Comparison of ENCODE assay signal across 2 cellular contexts in genomic region chr13:35723820-35724219, GRCh38.
TF ChIP-seq lines count a peak whose summit lies in the region.

No MANE protein-coding gene starts in this region.

TF ChIP-seq in H1, 55 proteins besides CTCF, POLR2A, EP300 and RAD21:
- TF ChIP-seq RBBP5 (IDR thresholded peaks at IDR 0.05; ENCODE audit: borderline replicate concordance, low read depth, low read length) (no peak), TAF7 (optimal IDR thresholded peaks at IDR 0.05; ENCODE audit: borderline replicate concordance, low read depth, low read length) (no peak), HDAC6 (IDR thresholded peaks at IDR 0.05; ENCODE audit: low read depth, low read length) (no peak), TAF1 (IDR thresholded peaks at IDR 0.05; ENCODE audit: low read depth, low read length) (no peak), MAFK (IDR thresholded peaks at IDR 0.05; ENCODE audit: low read depth, low read length) (no peak), SP4 (IDR thresholded peaks at IDR 0.05; ENCODE audit: low read length) (no peak), KDM5A (IDR thresholded peaks at IDR 0.05; ENCODE audit: low read length) (no peak), ZNF274 (IDR thresholded peaks at IDR 0.05; ENCODE audit: borderline replicate concordance, extremely low read depth, low read length) (no peak), RNF2 (IDR thresholded peaks at IDR 0.05; ENCODE audit: borderline replicate concordance, low read depth, low read length, missing control alignments, poor library complexity, severe bottlenecking) (no peak), BACH1 (IDR thresholded peaks at IDR 0.05; ENCODE audit: low read length) (no peak), SIN3A (conservative IDR thresholded peaks at IDR 0.05 in 1 of 2, IDR thresholded peaks at IDR 0.05 in 1 of 2; ENCODE audit: low read depth in 1 of 2, low read length in 2 of 2) (no peak), EGR1 (IDR thresholded peaks at IDR 0.05; ENCODE audit: borderline replicate concordance, low read depth, low read length) (no peak), SP2 (IDR thresholded peaks at IDR 0.05; ENCODE audit: low read length) (no peak), CREB1 (IDR thresholded peaks at IDR 0.05) (no peak)

TF ChIP-seq in HepG2, 621 proteins besides CTCF, POLR2A, EP300 and RAD21 (continues in another document):
- TF ChIP-seq HBP1 (CRISPR knock-in tag; IDR thresholded peaks at IDR 0.05; ENCODE audit: low read depth): no peak
- TF ChIP-seq ZMYM2 (CRISPR knock-in tag; IDR thresholded peaks at IDR 0.05): no peak
- peak; percentile 34; the same call in 1 of the 2 replicates for TF ChIP-seq CEBPG (CRISPR knock-in tag; IDR thresholded peaks at IDR 0.05)
- TF ChIP-seq, protein P1, sequence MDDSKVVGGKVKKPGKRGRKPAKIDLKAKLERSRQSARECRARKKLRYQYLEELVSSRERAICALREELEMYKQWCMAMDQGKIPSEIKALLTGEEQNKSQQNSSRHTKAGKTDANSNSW (CRISPR knock-in tag; IDR thresholded peaks at IDR 0.05; ENCODE audit: borderline replicate concordance): no peak
- no peak for TF ChIP-seq ZBTB40 (IDR thresholded peaks at IDR 0.05)
- TF ChIP-seq ZBTB40 (CRISPR knock-in tag; IDR thresholded peaks at IDR 0.05): no peak
- no peak for TF ChIP-seq HDAC1 (CRISPR knock-in tag; IDR thresholded peaks at IDR 0.05)
- TF ChIP-seq ARID5B (CRISPR knock-in tag; IDR thresholded peaks at IDR 0.05): peak; percentile 20; the same call in 1 of the 2 replicates
- TF ChIP-seq PLSCR1 (CRISPR knock-in tag; IDR thresholded peaks at IDR 0.05; ENCODE audit: borderline replicate concordance): no peak
- TF ChIP-seq, protein P2, sequence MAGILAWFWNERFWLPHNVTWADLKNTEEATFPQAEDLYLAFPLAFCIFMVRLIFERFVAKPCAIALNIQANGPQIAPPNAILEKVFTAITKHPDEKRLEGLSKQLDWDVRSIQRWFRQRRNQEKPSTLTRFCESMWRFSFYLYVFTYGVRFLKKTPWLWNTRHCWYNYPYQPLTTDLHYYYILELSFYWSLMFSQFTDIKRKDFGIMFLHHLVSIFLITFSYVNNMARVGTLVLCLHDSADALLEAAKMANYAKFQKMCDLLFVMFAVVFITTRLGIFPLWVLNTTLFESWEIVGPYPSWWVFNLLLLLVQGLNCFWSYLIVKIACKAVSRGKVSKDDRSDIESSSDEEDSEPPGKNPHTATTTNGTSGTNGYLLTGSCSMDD (CRISPR knock-in tag; IDR thresholded peaks at IDR 0.05): no peak
- peak; percentile 49; the same call in 1 of the 2 replicates for TF ChIP-seq CEBPB (IDR thresholded peaks at IDR 0.05; ENCODE audit: borderline replicate concordance, low read depth, low read length)
- no peak for TF ChIP-seq ZSCAN22 (CRISPR knock-in tag; IDR thresholded peaks at IDR 0.05)
- peak; percentile 59; the same call in 1 of the 2 replicates for TF ChIP-seq RARA (CRISPR knock-in tag; IDR thresholded peaks at IDR 0.05)
- no peak for TF ChIP-seq FLYWCH1 (CRISPR knock-in tag; IDR thresholded peaks at IDR 0.05)
- no peak for TF ChIP-seq ZNF7 (CRISPR knock-in tag; IDR thresholded peaks at IDR 0.05)
- TF ChIP-seq SKIL (CRISPR knock-in tag; IDR thresholded peaks at IDR 0.05; ENCODE audit: borderline replicate concordance): no peak
- no peak for TF ChIP-seq ZNF296 (CRISPR knock-in tag; conservative IDR thresholded peaks at IDR 0.05)
- no peak for TF ChIP-seq ETV6 (CRISPR knock-in tag; conservative IDR thresholded peaks at IDR 0.05)
- TF ChIP-seq, protein P3, sequence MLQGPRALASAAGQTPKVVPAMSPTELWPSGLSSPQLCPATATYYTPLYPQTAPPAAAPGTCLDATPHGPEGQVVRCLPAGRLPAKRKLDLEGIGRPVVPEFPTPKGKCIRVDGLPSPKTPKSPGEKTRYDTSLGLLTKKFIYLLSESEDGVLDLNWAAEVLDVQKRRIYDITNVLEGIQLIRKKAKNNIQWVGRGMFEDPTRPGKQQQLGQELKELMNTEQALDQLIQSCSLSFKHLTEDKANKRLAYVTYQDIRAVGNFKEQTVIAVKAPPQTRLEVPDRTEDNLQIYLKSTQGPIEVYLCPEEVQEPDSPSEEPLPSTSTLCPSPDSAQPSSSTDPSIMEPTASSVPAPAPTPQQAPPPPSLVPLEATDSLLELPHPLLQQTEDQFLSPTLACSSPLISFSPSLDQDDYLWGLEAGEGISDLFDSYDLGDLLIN (CRISPR knock-in tag; IDR thresholded peaks at IDR 0.05; ENCODE audit: borderline replicate concordance): no peak
- TF ChIP-seq ZBTB38 (CRISPR knock-in tag; IDR thresholded peaks at IDR 0.05): no peak
- no peak for TF ChIP-seq SOX13 (IDR thresholded peaks at IDR 0.05)
- peak in 1 of 2 experiments; percentile 28; a peak in 1 of 4 replicates for TF ChIP-seq SOX13 (CRISPR knock-in tag; conservative IDR thresholded peaks at IDR 0.05 in 1 of 2, IDR thresholded peaks at IDR 0.05 in 1 of 2)
- TF ChIP-seq SOX5 (CRISPR knock-in tag; IDR thresholded peaks at IDR 0.05; ENCODE audit: borderline replicate concordance): 0 out of 2 replicates have a peak, but pooled peaks have one; percentile 10
- TF ChIP-seq, protein P4, sequence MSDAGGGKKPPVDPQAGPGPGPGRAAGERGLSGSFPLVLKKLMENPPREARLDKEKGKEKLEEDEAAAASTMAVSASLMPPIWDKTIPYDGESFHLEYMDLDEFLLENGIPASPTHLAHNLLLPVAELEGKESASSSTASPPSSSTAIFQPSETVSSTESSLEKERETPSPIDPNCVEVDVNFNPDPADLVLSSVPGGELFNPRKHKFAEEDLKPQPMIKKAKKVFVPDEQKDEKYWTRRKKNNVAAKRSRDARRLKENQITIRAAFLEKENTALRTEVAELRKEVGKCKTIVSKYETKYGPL (CRISPR knock-in tag; IDR thresholded peaks at IDR 0.05): peak; percentile 68; the same call in 1 of the 2 replicates
- TF ChIP-seq ZFP62 (CRISPR knock-in tag; IDR thresholded peaks at IDR 0.05): no peak
- TF ChIP-seq ZIK1 (CRISPR knock-in tag; IDR thresholded peaks at IDR 0.05; ENCODE audit: borderline replicate concordance, low read depth): no peak
- TF ChIP-seq, protein P5, sequence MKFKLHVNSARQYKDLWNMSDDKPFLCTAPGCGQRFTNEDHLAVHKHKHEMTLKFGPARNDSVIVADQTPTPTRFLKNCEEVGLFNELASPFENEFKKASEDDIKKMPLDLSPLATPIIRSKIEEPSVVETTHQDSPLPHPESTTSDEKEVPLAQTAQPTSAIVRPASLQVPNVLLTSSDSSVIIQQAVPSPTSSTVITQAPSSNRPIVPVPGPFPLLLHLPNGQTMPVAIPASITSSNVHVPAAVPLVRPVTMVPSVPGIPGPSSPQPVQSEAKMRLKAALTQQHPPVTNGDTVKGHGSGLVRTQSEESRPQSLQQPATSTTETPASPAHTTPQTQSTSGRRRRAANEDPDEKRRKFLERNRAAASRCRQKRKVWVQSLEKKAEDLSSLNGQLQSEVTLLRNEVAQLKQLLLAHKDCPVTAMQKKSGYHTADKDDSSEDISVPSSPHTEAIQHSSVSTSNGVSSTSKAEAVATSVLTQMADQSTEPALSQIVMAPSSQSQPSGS (CRISPR knock-in tag; IDR thresholded peaks at IDR 0.05): no peak
